In the genomic region with DNA sequence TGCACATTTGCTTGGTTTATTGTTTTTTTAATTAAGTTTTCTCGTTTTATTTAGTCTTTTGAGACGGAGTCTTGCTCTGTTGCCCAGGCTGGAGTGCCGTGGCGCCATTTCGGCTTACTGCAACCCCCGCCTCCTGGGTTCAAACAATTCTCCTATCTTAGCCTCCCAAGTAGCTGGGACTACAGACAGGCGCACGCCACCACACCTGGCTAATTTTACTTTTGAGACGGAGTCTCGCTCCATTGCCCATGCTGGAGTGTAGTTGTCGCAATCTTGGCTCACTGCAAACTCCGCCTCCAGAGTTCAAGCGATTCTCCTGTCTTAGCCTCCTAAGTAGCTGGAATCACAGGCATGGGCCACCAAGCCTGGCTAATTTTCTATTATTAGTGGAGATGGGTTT, we compare ENCODE assay signal across 8 cellular contexts. TPM values are rescaled to one million over a fixed set of nuclear protein-coding genes. Genes with fewer than 3 reads are reported as not detected.
DNase-seq lines count a peak whose midpoint lies in the region; ATAC-seq and TF ChIP-seq lines count a peak whose summit lies in the region.

No MANE protein-coding gene starts in this region.

- H3K9me3 ChIP-seq in DND-41 (ENCODE audit: insufficient read depth, low read length, severe bottlenecking) (no peaks in the 10 kb centered on the region), Panc1 (ENCODE audit: control insufficient read depth, insufficient read depth, low read depth, low read length) (no peaks in the 10 kb centered on the region), parathyroid adenoma (ENCODE audit: control insufficient read depth, low read length) (no peaks in the 10 kb centered on the region)

- DNase-seq in DND-41 (no peak), Panc1 (ENCODE audit: low read depth, low spot score) (no peak), epithelial cell of prostate (ENCODE audit: low read depth, low spot score) (no peak), DMS53 (lab: John Stamatoyannopoulos, UW) (no peak), DMS153 treated with DMSO at 0.1 percent for 48 hours (lab: John Stamatoyannopoulos, UW; ENCODE audit: unreplicated experiment) (no peak), NCI-H146 (lab: John Stamatoyannopoulos, UW) (no peak)

- in situ Hi-C loops in Panc1 (cut with HindIII; ENCODE audit: low pct_unique_long_range_greater_than_20kb, low sequenced_read_pairs): no loop called here

- intact Hi-C loops in Panc1 (cut with micrococcal nuclease; ENCODE audit: unreplicated experiment): no loop called here

- ATAC-seq in DND-41 (ENCODE audit: insufficient read depth, low read depth) (no peak), Panc1 (no peak), GM18498 (IDR thresholded peaks at IDR 0.05; ENCODE audit: unreplicated experiment) (no peak)

- H3K4me2 ChIP-seq in DND-41 (ENCODE audit: insufficient read depth, low read length) (peak overlapping the region; percentile 81), parathyroid adenoma (ENCODE audit: low read length) (peak overlapping the region; percentile 77)

- H3K27me3 ChIP-seq in DND-41 (ENCODE audit: insufficient read depth, low read length, poor library complexity) (no peaks in the 10 kb centered on the region), Panc1 (ENCODE audit: control insufficient read depth, insufficient read depth, low read length) (no peaks in the 10 kb centered on the region), parathyroid adenoma (ENCODE audit: control insufficient read depth, insufficient read depth, low read length) (no peaks in the 10 kb centered on the region)

- H3K9ac ChIP-seq in DND-41 (ENCODE audit: low read depth, low read length) (peak overlapping the region; percentile 72), parathyroid adenoma (no peak overlapping the region)

- TF ChIP-seq CTCF in DND-41 (IDR thresholded peaks at IDR 0.05; ENCODE audit: borderline replicate concordance, extremely low read depth, low read length, poor library complexity, severe bottlenecking): no peak
- no peak for TF ChIP-seq CTCF in Panc1 (IDR thresholded peaks at IDR 0.05)
- no peak for TF ChIP-seq CTCF in parathyroid adenoma (IDR thresholded peaks at IDR 0.05)

- CTCF ChIA-PET in Panc1 (lab: Charles Lee): no interaction called here

- H3K4me1 ChIP-seq in DND-41 (ENCODE audit: insufficient read depth, low read length) (peaks cover 62% of the 10 kb centered on the region), Panc1 (ENCODE audit: control insufficient read depth, insufficient read depth, low read length) (peaks cover 52% of the 10 kb centered on the region), parathyroid adenoma (peaks cover 13% of the 10 kb centered on the region)

- H3K4me3 ChIP-seq in DND-41 (ENCODE audit: low read depth in 1 of 2, low read length in 2 of 2) (peak overlapping the region; percentile 38 to 62; a peak in 3 of 4 replicates), Panc1 (ENCODE audit: low read depth in 2 of 2, low read length in 2 of 2) (peak overlapping the region; percentile 69 to 96), parathyroid adenoma (ENCODE audit: low read depth, low read length) (peak overlapping the region; percentile 74)

- peaks cover 60% of the 10 kb centered on the region for H4K20me1 ChIP-seq in DND-41 (ENCODE audit: insufficient read depth, low read length)

- no TSS peak for BruUV-seq in Panc1 (replicated peaks; lab: Mats Ljungman, UMichigan)

- H2AFZ ChIP-seq in DND-41 (ENCODE audit: low read depth, low read length): no peak overlapping the region
- H2AFZ ChIP-seq in parathyroid adenoma: no peak overlapping the region

- peaks cover 60% of the 10 kb centered on the region for H3K36me3 ChIP-seq in DND-41 (ENCODE audit: insufficient read depth, low read length)
- peaks cover 42% of the 10 kb centered on the region for H3K36me3 ChIP-seq in Panc1 (ENCODE audit: control insufficient read depth, insufficient read depth, low read length)
- no peaks in the 10 kb centered on the region for H3K36me3 ChIP-seq in parathyroid adenoma (ENCODE audit: control insufficient read depth, insufficient read depth, low read length)

- H3K79me2 ChIP-seq in DND-41 (ENCODE audit: insufficient read depth, low read length) (peaks cover 69% of the 10 kb centered on the region), parathyroid adenoma (peaks cover 45% of the 10 kb centered on the region)

- POLR2A ChIA-PET in Panc1 (lab: Charles Lee): no interaction called here

- H3K27ac ChIP-seq in DND-41 (ENCODE audit: low read length): no peak overlapping the region
- peak overlapping the region; percentile 95 for H3K27ac ChIP-seq in Panc1 (ENCODE audit: low read length)
- peak overlapping the region; percentile 87 for H3K27ac ChIP-seq in epithelial cell of prostate
- H3K27ac ChIP-seq in parathyroid adenoma: no peak overlapping the region

RNA-seq across cellular contexts. Expression of gene RPS9, which starts 1.3 kb away (rescaled TPM):
- total RNA-seq in Panc1 (2021; ENCODE audit: unreplicated experiment): 823 TPM
- polyA plus RNA-seq in Panc1 (2012; ENCODE audit: insufficient read length): 1,638 TPM

RNA-seq across cellular contexts. Expression of gene TSEN34, which starts 10.9 kb away (rescaled TPM):
- 194 TPM for total RNA-seq in Panc1 (2021; ENCODE audit: unreplicated experiment)
- polyA plus RNA-seq in Panc1 (2012; ENCODE audit: insufficient read length): 160 TPM

RNA-seq across cellular contexts. Expression of gene MBOAT7, which starts 12.6 kb away (rescaled TPM):
- 264 TPM for total RNA-seq in Panc1 (2021; ENCODE audit: unreplicated experiment)
- 301 TPM for polyA plus RNA-seq in Panc1 (2012; ENCODE audit: insufficient read length)

RNA-seq across cellular contexts. Expression of gene LILRB3, which starts 20.8 kb away (rescaled TPM):
- total RNA-seq in Panc1 (2021; ENCODE audit: unreplicated experiment): 0.18 TPM
- polyA plus RNA-seq in Panc1 (2012; ENCODE audit: insufficient read length): 0.47 TPM

RNA-seq across cellular contexts. Expression of gene TMC4, which starts 29.0 kb away (rescaled TPM):
- total RNA-seq in Panc1 (2021; ENCODE audit: unreplicated experiment): 5.1 TPM
- 8.4 TPM for polyA plus RNA-seq in Panc1 (2012; ENCODE audit: insufficient read length)

Comparison
In these comparisons a context has a peak if more than half of its experiments do, and no peak if none do; other contexts are left out.
1. H3K27ac ChIP-seq: peak in Panc1 (single experiment) and epithelial cell of prostate (single experiment); none in DND-41 (single experiment) and parathyroid adenoma (single experiment).
2. Peak in every context shown above with its lines, with median percentiles within 50 percentile points of each other: H3K4me3 ChIP-seq.